In genomic region chr18:34624551-34624950, GRCh38 we compare ENCODE assay signal across 23 cellular contexts.
DNase-seq lines count a peak whose midpoint lies in the region; ATAC-seq, FAIRE-seq and TF ChIP-seq lines count a peak whose summit lies in the region.
"Had no signal": no experiment of that assay in that cellular context is flagged by ENCODE, and none has a peak within 500 bp of the region (broad histone marks: within the 10 kb centered on the region; RNA-seq: fewer than 3 reads in every experiment).

No MANE protein-coding gene starts in this region.

- no TSS peak for BruUV-seq in A673 (replicated peaks; lab: Mats Ljungman, UMichigan)

- ATAC-seq in GM18517 (IDR thresholded peaks at IDR 0.05; ENCODE audit: unreplicated experiment), result no peak
- ATAC-seq: body of pancreas; effector memory CD8-positive, alpha-beta T cell; HCT116; mucosa of descending colon; WTC11 had no signal

- no peaks in the 10 kb centered on the region for H3K27me3 Mint-ChIP-seq in neural progenitor cell (ENCODE audit: insufficient read depth, low read depth)
- H3K27me3 Mint-ChIP-seq: effector memory CD8-positive, alpha-beta T cell had no signal

- H3K27ac Mint-ChIP-seq in neural progenitor cell, result no peak overlapping the region
- H3K27ac Mint-ChIP-seq: activated naive CD8-positive, alpha-beta T cell treated with anti-CD3 and anti-CD28 coated beads for 36 hours; effector memory CD8-positive, alpha-beta T cell; immature natural killer cell; progenitor cell of endocrine pancreas; WTC11 had no signal

- no peaks in the 10 kb centered on the region for H3K4me1 Mint-ChIP-seq in neural progenitor cell
- H3K4me1 Mint-ChIP-seq: activated naive CD8-positive, alpha-beta T cell treated with anti-CD3 and anti-CD28 coated beads for 36 hours; immature natural killer cell had no signal

- no peak overlapping the region for H2AFZ ChIP-seq in neural progenitor cell (replicated peaks)

- FAIRE-seq in GM12892 (lab: Jason Lieb, UNC), result no peak

- H3K36me3 ChIP-seq in A673 (ENCODE audit: insufficient read depth, low read length, poor library complexity, severe bottlenecking) (no peaks in the 10 kb centered on the region), neural progenitor cell (no peaks in the 10 kb centered on the region)

- peaks cover 2% of the 10 kb centered on the region for H3K9me3 Mint-ChIP-seq in neural progenitor cell

- H3K4me1 ChIP-seq in A673 (ENCODE audit: insufficient read depth, low read length, poor library complexity, severe bottlenecking) (peaks cover 6% of the 10 kb centered on the region), neural progenitor cell (no peaks in the 10 kb centered on the region)

- POLR2A ChIA-PET in A673 (lab: Charles Lee; ENCODE audit: low non-redundant PET), result no interaction called here
- POLR2A ChIA-PET in HEK293T (lab: Yijun Ruan, JAX), result no interaction called here

- intact Hi-C loops in A673 (cut with micrococcal nuclease; ENCODE audit: unreplicated experiment), result no loop called here

- DNase-seq in A673 (ENCODE audit: low spot score) (peak; percentile 58), HEK293T (ENCODE audit: extremely low spot score) (no peak), NCI-H748 treated with DMSO at 0.1 percent for 48 hours (lab: John Stamatoyannopoulos, UW) (peak; percentile 52), fibroblast of villous mesenchyme (ENCODE audit: low read depth) (peak; percentile 48), AML-193 (lab: John Stamatoyannopoulos, UW) (no peak), GM12892 (ENCODE audit: insufficient read length) (no peak), neural progenitor cell (ENCODE audit: low spot score) (no peak)
- DNase-seq: activated CD4-positive, alpha-beta T cell treated with anti-CD3 and anti-CD28 coated beads, Interleukin-2, amount 50 U/mL, for 48 hours; activated CD8-positive, alpha-beta memory T cell treated with anti-CD3 and anti-CD28 coated beads, Interleukin-2, amount 50 U/mL, for 48 hours; activated naive CD8-positive, alpha-beta T cell treated with anti-CD3 and anti-CD28 coated beads for 36 hours; body of pancreas; DMS 273 treated with DMSO at 0.1 percent for 48 hours; effector memory CD8-positive, alpha-beta T cell; immature natural killer cell; mucosa of descending colon; MV-4-11; NCI-H524 treated with DMSO at 0.1 percent for 48 hours; T-helper 9 cell had no signal

- no peak overlapping the region for H3K9ac ChIP-seq in neural progenitor cell
- H3K9ac ChIP-seq: KMS-11 had no signal

- peaks cover 11% of the 10 kb centered on the region for H3K9me3 ChIP-seq in A673 (ENCODE audit: low read depth, low read length, poor library complexity, severe bottlenecking)
- no peaks in the 10 kb centered on the region for H3K9me3 ChIP-seq in neural progenitor cell (ENCODE audit: low read depth)
- H3K9me3 ChIP-seq: body of pancreas, mucosa of descending colon had no signal

- TF ChIP-seq CTCF in A673 (conservative IDR thresholded peaks at IDR 0.05; ENCODE audit: low read depth, low read length), result no peak
- no peak for TF ChIP-seq CTCF in fibroblast of villous mesenchyme (IDR thresholded peaks at IDR 0.05; ENCODE audit: insufficient read depth, low read depth, low read length)
- TF ChIP-seq CTCF in neural progenitor cell (IDR thresholded peaks at IDR 0.05), result no peak

- no peak overlapping the region for H3K4me3 Mint-ChIP-seq in neural progenitor cell
- H3K4me3 Mint-ChIP-seq: activated naive CD8-positive, alpha-beta T cell treated with anti-CD3 and anti-CD28 coated beads for 36 hours; effector memory CD8-positive, alpha-beta T cell; immature natural killer cell; WTC11 had no signal

- no peak overlapping the region for H3K4me3 ChIP-seq in A673 (ENCODE audit: low read depth, low read length, poor library complexity, severe bottlenecking)
- H3K4me3 ChIP-seq in fibroblast of villous mesenchyme (ENCODE audit: low read depth, low read length), result no peak overlapping the region
- H3K4me3 ChIP-seq in neural progenitor cell, result no peak overlapping the region
- H3K4me3 ChIP-seq: body of pancreas, mucosa of descending colon had no signal

- no peaks in the 10 kb centered on the region for H3K36me3 Mint-ChIP-seq in neural progenitor cell
- H3K36me3 Mint-ChIP-seq: activated naive CD8-positive, alpha-beta T cell treated with anti-CD3 and anti-CD28 coated beads for 36 hours had no signal

- H3K27ac ChIP-seq in A673 (ENCODE audit: low read depth, low read length, poor library complexity, severe bottlenecking), result no peak overlapping the region
- no peak overlapping the region for H3K27ac ChIP-seq in neural progenitor cell
- H3K27ac ChIP-seq: body of pancreas, KMS-11 had no signal

- H3K27me3 ChIP-seq in A673 (replicated peaks; ENCODE audit: insufficient read depth, low read depth, low read length, poor library complexity) (no peaks in the 10 kb centered on the region), neural progenitor cell (no peaks in the 10 kb centered on the region)
- H3K27me3 ChIP-seq: body of pancreas had no signal

- no peak for TF ChIP-seq POLR2A in GM12892 (IDR thresholded peaks at IDR 0.05; ENCODE audit: low read depth, low read length)

- CTCF ChIA-PET in A673 (lab: Charles Lee) (no interaction called here), HEK293T (lab: Yijun Ruan, JAX) (interaction anchor here (0.7 to 1.4 kb wide), 2 partner anchors 37 to 74 kb away, joined by 3 to 4 read pairs; no protein-coding TSS in a partner anchor)

- H3K79me2 ChIP-seq in neural progenitor cell (ENCODE audit: low read depth), result no peaks in the 10 kb centered on the region

- no peak overlapping the region for H3K4me2 ChIP-seq in neural progenitor cell
- H3K4me2 ChIP-seq: KMS-11 had no signal

- no peaks in the 10 kb centered on the region for H3F3A ChIP-seq in neural progenitor cell (ENCODE audit: low read depth)

- no peaks in the 10 kb centered on the region for H4K20me1 ChIP-seq in neural progenitor cell (ENCODE audit: low read depth)

TF ChIP-seq in HEK293T, 16 proteins besides CTCF, POLR2A, EP300 and RAD21:
- no peak for TF ChIP-seq ARNT (IDR thresholded peaks at IDR 0.05)
- no peak for TF ChIP-seq SP1 (IDR thresholded peaks at IDR 0.05)
- TF ChIP-seq HDGF (IDR thresholded peaks at IDR 0.05; ENCODE audit: borderline replicate concordance), result no peak
- TF ChIP-seq FOXM1 (IDR thresholded peaks at IDR 0.05; ENCODE audit: borderline replicate concordance), result no peak
- no peak for TF ChIP-seq TARDBP (IDR thresholded peaks at IDR 0.05)
- no peak for TF ChIP-seq SUZ12 (IDR thresholded peaks at IDR 0.05)
- TF ChIP-seq FOXK2 (IDR thresholded peaks at IDR 0.05), result 0 out of 2 replicates have a peak, but pooled peaks have one; percentile 30
- TF ChIP-seq CTBP1 (IDR thresholded peaks at IDR 0.05; ENCODE audit: borderline replicate concordance), result 0 out of 2 replicates have a peak, but pooled peaks have one; percentile 52
- no peak for TF ChIP-seq ELF4 (IDR thresholded peaks at IDR 0.05)
- TF ChIP-seq PKNOX1 (IDR thresholded peaks at IDR 0.05), result no peak
- no peak for TF ChIP-seq FOXA1 (IDR thresholded peaks at IDR 0.05)
- TF ChIP-seq ZNF384 (IDR thresholded peaks at IDR 0.05), result peak; percentile 41; the same call in 1 of the 2 replicates
- no peak for TF ChIP-seq L3MBTL2 (conservative IDR thresholded peaks at IDR 0.05)
- TF ChIP-seq NFRKB (IDR thresholded peaks at IDR 0.05), result no peak
- no peak for TF ChIP-seq LEF1 (IDR thresholded peaks at IDR 0.05; ENCODE audit: borderline replicate concordance)
- no peak for TF ChIP-seq BHLHE40 (IDR thresholded peaks at IDR 0.05; ENCODE audit: borderline replicate concordance)

Comparison
In these comparisons a context has a peak if more than half of its experiments do, and no peak if none do; other contexts are left out.
1. DNase-seq: peak in A673 (single experiment), NCI-H748 treated with DMSO at 0.1 percent for 48 hours (single experiment) and fibroblast of villous mesenchyme (single experiment); none in HEK293T (single experiment), AML-193 (0 of 2), GM12892 (single experiment) and neural progenitor cell (single experiment).